23 cellular contexts compared by ENCODE assay signal in the genomic region with DNA sequence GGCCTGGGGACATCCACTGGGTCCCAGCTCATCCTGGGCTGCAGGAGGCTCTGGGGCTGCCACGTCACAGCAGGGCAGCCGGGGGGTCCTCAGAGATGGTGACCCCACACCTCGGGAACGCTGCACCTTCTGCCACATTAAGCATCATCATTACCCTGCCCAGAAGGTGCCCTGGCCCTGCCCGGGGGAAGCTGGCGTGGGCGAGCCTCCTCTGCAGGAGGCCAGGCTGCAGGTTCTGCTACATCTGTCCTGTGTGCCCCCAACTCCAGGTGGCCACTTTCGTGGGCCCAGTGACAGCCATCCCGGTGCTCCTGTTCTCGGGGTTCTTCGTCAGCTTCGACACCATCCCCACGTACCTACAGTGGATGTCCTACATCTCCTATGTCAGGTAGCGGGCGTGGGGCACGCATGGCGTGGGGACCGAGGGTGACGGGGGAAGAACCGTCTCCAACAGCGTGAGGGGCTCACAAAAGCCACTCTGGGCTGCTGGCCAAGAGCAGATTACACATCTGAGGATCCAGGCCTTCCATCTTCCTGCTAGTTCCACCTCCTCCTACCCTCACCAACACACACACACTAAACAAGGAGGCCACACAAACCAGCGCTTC. TPM values are rescaled to one million over a fixed set of nuclear protein-coding genes. Genes with fewer than 3 reads are reported as not detected.
A peak's percentile ranks its signal among the peaks of the same experiment; 100 is the strongest.
DNase-seq lines count a peak whose midpoint lies in the region; ATAC-seq, FAIRE-seq and TF ChIP-seq lines count a peak whose summit lies in the region.
"Had no signal": no experiment of that assay in that cellular context is flagged by ENCODE, and none has a peak within 500 bp of the region (broad histone marks: within the 10 kb centered on the region; RNA-seq: fewer than 3 reads in every experiment).

No MANE protein-coding gene starts in this region.

- TF ChIP-seq CTCF in kidney (IDR thresholded peaks at IDR 0.05; ENCODE audit: borderline replicate concordance, extremely low read depth, insufficient read depth), result no peak

- ATAC-seq in T-helper 17 cell, result no peak
- no peak for ATAC-seq in GM18517 (IDR thresholded peaks at IDR 0.05; ENCODE audit: unreplicated experiment)
- ATAC-seq: GM23338 had no signal

- no peaks in the 10 kb centered on the region for H3K4me1 ChIP-seq in kidney (ENCODE audit: control insufficient read depth in 1 of 2, insufficient read depth in 1 of 2, low read depth in 1 of 2, low read length in 2 of 2)
- H3K4me1 ChIP-seq: BLaER1 had no signal

- intact Hi-C loops in kidney (cut with DNase I), result no loop called here

- FAIRE-seq in kidney (lab: Jason Lieb, UNC), result no peak
- FAIRE-seq: GM18507, H54 had no signal

- DNase-seq in NCI-H524 (lab: John Stamatoyannopoulos, UW), result peak; percentile 28 to 48
- no peak for DNase-seq in NCI-H524 treated with DMSO at 0.1 percent for 48 hours (lab: John Stamatoyannopoulos, UW)
- no peak for DNase-seq in T-helper 17 cell
- peak; percentile 66 for DNase-seq in kidney
- no peak for DNase-seq in effector CD4-positive, alpha-beta T cell
- no peak for DNase-seq in activated gamma-delta T cell treated with Interleukin-2 at 50 U/mL for 16 hours
- DNase-seq: 8988T; CD4-positive, alpha-beta memory T cell; DMS153; DMS79; GDM1; HCEC 1CT had no signal

- H3K9ac ChIP-seq in kidney (ENCODE audit: low read length in 2 of 2), result no peak overlapping the region
- H3K9ac ChIP-seq: BLaER1 had no signal

- no peaks in the 10 kb centered on the region for H3K27me3 Mint-ChIP-seq in T-helper 17 cell
- H3K27me3 Mint-ChIP-seq: CD4-positive, alpha-beta memory T cell had no signal

- no peak overlapping the region for H3K27ac Mint-ChIP-seq in T-helper 17 cell
- H3K27ac Mint-ChIP-seq: GM23338 had no signal

- H3K36me3 Mint-ChIP-seq in T-helper 17 cell (ENCODE audit: low read depth), result peaks cover 2% of the 10 kb centered on the region

- peak overlapping the region; percentile 49 for H3K4me3 Mint-ChIP-seq in T-helper 17 cell
- H3K4me3 Mint-ChIP-seq: CD14-positive monocyte; CD4-positive, alpha-beta memory T cell; GM23338 had no signal

- no peaks in the 10 kb centered on the region for H3K9me3 ChIP-seq in T-helper 17 cell (ENCODE audit: control insufficient read depth, low read length, poor library complexity, severe bottlenecking)
- no peaks in the 10 kb centered on the region for H3K9me3 ChIP-seq in kidney (ENCODE audit: control insufficient read depth in 1 of 2, low read length in 2 of 2)
- H3K9me3 ChIP-seq: BLaER1 had no signal

- peaks cover 2% of the 10 kb centered on the region for H3K4me1 Mint-ChIP-seq in T-helper 17 cell

- no peak overlapping the region for H3K27ac ChIP-seq in kidney (ENCODE audit: low read depth in 2 of 2, low read length in 2 of 2)
- H3K27ac ChIP-seq: BLaER1, HL-60 had no signal

- no peak overlapping the region for H3K4me3 ChIP-seq in kidney (ENCODE audit: low read length in 2 of 2)
- H3K4me3 ChIP-seq: BLaER1, GM23338 had no signal

- H3K36me3 ChIP-seq in kidney (ENCODE audit: control insufficient read depth in 1 of 2, insufficient read depth in 2 of 2, low read length in 2 of 2), result peaks cover 0 to 4% of the 10 kb centered on the region in 2 donors

RNA-seq across cellular contexts. Expression of a gene that starts 20.8 kb away (rescaled TPM):
- total RNA-seq in T-helper 17 cell (not detected), kidney (22.4 TPM)
- polyA plus RNA-seq in kidney (ENCODE audit: insufficient read depth, low read depth, low replicate concordance), result 10.0 TPM
- total RNA-seq: A673; CD4-positive, alpha-beta memory T cell; HT1080 had no signal
- polyA plus RNA-seq: AG04450; CD14-positive monocyte; CD4-positive, alpha-beta memory T cell had no signal

RNA-seq across cellular contexts. Expression of a gene that starts 56.4 kb away (rescaled TPM):
- total RNA-seq in T-helper 17 cell (not detected), kidney (not detected)
- polyA plus RNA-seq in kidney (ENCODE audit: insufficient read depth, low read depth, low replicate concordance), result not detected
- total RNA-seq: A673; CD4-positive, alpha-beta memory T cell; Daoy; GM23338; HT1080 had no signal
- polyA plus RNA-seq: AG04450; CD14-positive monocyte; CD4-positive, alpha-beta memory T cell; GM23338 had no signal

Comparison
In these comparisons a context has a peak if more than half of its experiments do, and no peak if none do; other contexts are left out.
1. DNase-seq: peak in NCI-H524 (2 of 2) and kidney (single experiment); none in NCI-H524 treated with DMSO at 0.1 percent for 48 hours (single experiment), T-helper 17 cell (0 of 3), effector CD4-positive, alpha-beta T cell (single experiment) and activated gamma-delta T cell treated with Interleukin-2 at 50 U/mL for 16 hours (single experiment).
2. RNA of a gene that starts 20.8 kb away (total RNA-seq): 22.4 TPM in kidney (single experiment); not detected in T-helper 17 cell; every median in the first group is over 10 times any median in the second.